ENCODE assay signal across 36 cellular contexts in the genomic region with DNA sequence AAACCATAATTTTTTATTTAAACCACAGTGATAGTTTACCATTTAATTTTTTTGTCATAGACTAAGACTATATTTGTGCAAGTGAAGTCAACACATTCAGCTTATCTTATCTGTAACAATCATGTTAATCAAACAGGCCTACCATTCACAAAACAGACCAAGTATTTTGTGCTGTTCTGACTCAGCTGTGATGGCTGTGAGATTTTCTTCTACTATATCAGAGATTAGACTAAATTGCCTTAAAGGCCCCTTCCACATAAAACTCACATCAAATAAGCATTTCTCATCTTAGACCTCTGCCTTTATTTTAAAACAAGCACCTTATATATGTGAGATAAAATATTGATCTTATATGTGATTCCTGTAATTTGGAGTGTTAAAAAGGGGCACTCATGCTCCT. TPM values are rescaled to one million over a fixed set of nuclear protein-coding genes. Genes with fewer than 3 reads are reported as not detected.
"Had no signal": no experiment of that assay in that cellular context is flagged by ENCODE, and none has a peak within 500 bp of the region (broad histone marks: within the 10 kb centered on the region; RNA-seq: fewer than 3 reads in every experiment).

No MANE protein-coding gene starts in this region.

- FAIRE-seq: astrocyte, bronchial epithelial cell had no signal

- DNase-seq: activated effector memory CD4-positive, alpha-beta T cell treated with anti-CD3 and anti-CD28 coated beads, Interleukin-2, amount 50 U/mL, for 16 hours; activated effector memory CD4-positive, alpha-beta T cell treated with Interleukin-2 at 50 U/mL for 16 hours; activated gamma-delta T cell; activated gamma-delta T cell treated with Interleukin-2 at 50 U/mL for 16 hours; activated naive CD4-positive, alpha-beta T cell; activated naive CD4-positive, alpha-beta T cell treated with anti-CD3 and anti-CD28 coated beads for 36 hours; activated naive CD4-positive, alpha-beta T cell treated with anti-CD3 and anti-CD28 coated beads, Interleukin-2, amount 10 ng/mL, durations not matched to agents 7 days and 5 days; activated naive CD4-positive, alpha-beta T cell treated with anti-CD3 and anti-CD28 coated beads, Interleukin-2, amount 50 U/mL, for 16 hours; activated naive CD4-positive, alpha-beta T cell treated with Interleukin-2 at 50 U/mL for 16 hours; activated naive CD8-positive, alpha-beta T cell treated with anti-CD3 and anti-CD28 coated beads for 36 hours; activated naive CD8-positive, alpha-beta T cell treated with anti-CD3 and anti-CD28 coated beads, Interleukin-2, amount 10 ng/mL, durations not matched to agents 7 days and 5 days; activated naive CD8-positive, alpha-beta T cell treated with anti-CD3 and anti-CD28 coated beads, Interleukin-2, amount 50 U/mL, for 24 hours; activated T-cell treated with anti-CD3 and anti-CD28 coated beads, Interleukin-2, amount 50 U/mL, for 24 hours; activated T-cell treated with anti-CD3 and anti-CD28 coated beads, Interleukin-2, amount 50 U/mL, for 4 hours; activated T-cell treated with anti-CD3 and anti-CD28 coated beads, Interleukin-2, amount 50 U/mL, for 48 hours; activated T-cell treated with anti-CD3 and anti-CD28 coated beads, Interleukin-2, amount 50 U/mL, for 72 hours; adrenal gland; amniotic stem cell; amygdala; anterior cingulate cortex; aorta; body of pancreas; brain microvascular endothelial cell; caudate nucleus; central memory CD4-positive, alpha-beta T cell; cerebellar nuclear complex had no signal

- ATAC-seq: activated naive CD4-positive, alpha-beta T cell treated with anti-CD3 and anti-CD28 coated beads, Interleukin-2, amount 50 U/mL, for 72 hours; activated naive CD8-positive, alpha-beta T cell treated with anti-CD3 and anti-CD28 coated beads, Interleukin-2, amount 50 U/mL, for 24 hours; activated T-cell treated with anti-CD3 and anti-CD28 coated beads, Interleukin-2, amount 50 U/mL, for 4 hours; activated T-cell treated with anti-CD3 and anti-CD28 coated beads, Interleukin-2, amount 50 U/mL, for 72 hours; activated T-helper 17 cell treated with anti-CD3 and anti-CD28 coated beads, Interleukin-2, amount 50 U/mL, for 72 hours; body of pancreas had no signal

- H3K9me3 ChIP-seq: adrenal gland, ascending aorta, body of pancreas, breast epithelium had no signal

- H3K27me3 ChIP-seq: adrenal gland, ascending aorta, brain microvascular endothelial cell, breast epithelium, cardiac muscle cell had no signal

- H3K36me3 ChIP-seq: adrenal gland, ascending aorta, brain microvascular endothelial cell, breast epithelium, cardiac muscle cell had no signal

- H3K4me1 ChIP-seq: ascending aorta, body of pancreas, breast epithelium had no signal

- H3K27ac ChIP-seq: adrenal gland, ascending aorta, body of pancreas, brain microvascular endothelial cell, breast epithelium, cardiac muscle cell had no signal

- H3K4me3 ChIP-seq: adrenal gland, ascending aorta, body of pancreas, breast epithelium, cardiac muscle cell had no signal

RNA-seq across cellular contexts. Expression of a gene that starts 13.4 kb away (rescaled TPM):
- total RNA-seq: ascending aorta, chondrocyte had no signal

RNA-seq across cellular contexts. Expression of a gene that starts 41.7 kb away (rescaled TPM):
- total RNA-seq: activated naive CD4-positive, alpha-beta T cell treated with anti-CD3 and anti-CD28 coated beads for 36 hours; activated naive CD4-positive, alpha-beta T cell treated with anti-CD3 and anti-CD28 coated beads, Interleukin-2, amount 50 U/mL, for 72 hours; activated naive CD8-positive, alpha-beta T cell treated with anti-CD3 and anti-CD28 coated beads for 36 hours; activated T-helper 1 cell treated with anti-CD3 and anti-CD28 coated beads, Interleukin-12 subunit alpha, Interleukin-12 subunit beta, Interleukin-2, Interleukin-4 antibody, amounts not matched to agents 30 ng/mL and 10 ng/mL and 1 ng/mL, durations not matched to agents 14 hours and 24 hours and 36 hours; activated T-helper 17 cell treated with anti-CD3 and anti-CD28 coated beads, Interleukin-2, amount 50 U/mL, for 72 hours; activated T-helper 2 cell treated with anti-CD3 and anti-CD28 coated beads, Interferon-gamma antibody, Interleukin-2, Interleukin-4, amounts not matched to agents 10 μg/mL and 5 μg/mL and 100 μg/mL, durations not matched to agents 14 hours and 24 hours and 36 hours had no signal
